Comparison of ENCODE assay signal across 8 cellular contexts in the genomic region with DNA sequence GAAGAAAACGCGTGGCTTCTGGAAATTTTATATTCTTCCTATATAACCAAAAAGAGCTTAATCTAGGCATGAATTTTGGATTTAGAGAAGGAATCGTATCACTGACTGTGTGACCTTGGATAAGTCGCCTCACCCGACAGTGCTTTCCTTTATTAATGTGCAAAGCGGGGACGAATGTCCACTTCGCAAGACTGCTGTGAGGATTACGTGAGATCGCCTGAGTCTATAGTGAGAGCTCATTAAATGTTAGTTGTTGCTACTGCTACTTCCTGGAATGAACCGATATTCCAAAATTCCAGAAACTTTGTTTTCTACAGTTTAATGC. TPM values are rescaled to one million over a fixed set of nuclear protein-coding genes. Genes with fewer than 3 reads are reported as not detected.
DNase-seq lines count a peak whose midpoint lies in the region; ATAC-seq, FAIRE-seq and TF ChIP-seq lines count a peak whose summit lies in the region.

No MANE protein-coding gene starts in this region.

- TF ChIP-seq CTCF in adrenal gland (IDR thresholded peaks at IDR 0.05) (no peak), kidney (IDR thresholded peaks at IDR 0.05; ENCODE audit: borderline replicate concordance, extremely low read depth, insufficient read depth) (no peak), thyroid gland (IDR thresholded peaks at IDR 0.05) (no peak)

- ATAC-seq in GM18498 (IDR thresholded peaks at IDR 0.05; ENCODE audit: unreplicated experiment) (peak; percentile 11), HG02759 (IDR thresholded peaks at IDR 0.05; ENCODE audit: unreplicated experiment) (peak; percentile 39)

- H3K9ac ChIP-seq in kidney (ENCODE audit: low read length in 2 of 2), result peak overlapping the region in 1 of 2 donors; percentile 81

- no peak for FAIRE-seq in kidney (lab: Jason Lieb, UNC)

- intact Hi-C loops in adrenal gland (cut with DNase I) (no loop called here), kidney (cut with DNase I) (no loop called here), thyroid gland (cut with DNase I) (no loop called here)

- H3K27me3 ChIP-seq in adrenal gland, result peaks cover 6% of the 10 kb centered on the region
- H3K27me3 ChIP-seq in thyroid gland, result no peaks in the 10 kb centered on the region

- H3K4me1 ChIP-seq in adrenal gland (replicated peaks in 1 of 2) (no peaks in the 10 kb centered on the region), kidney (ENCODE audit: control insufficient read depth in 1 of 2, insufficient read depth in 1 of 2, low read depth in 1 of 2, low read length in 2 of 2) (peaks cover 0 to 4% of the 10 kb centered on the region in 2 donors), thyroid gland (no peaks in the 10 kb centered on the region)

- H3K9me3 ChIP-seq in adrenal gland (replicated peaks in 1 of 3) (no peaks in the 10 kb centered on the region), kidney (ENCODE audit: control insufficient read depth in 1 of 2, low read length in 2 of 2) (no peaks in the 10 kb centered on the region), thyroid gland (no peaks in the 10 kb centered on the region)

- 1 to 45% (median 16%) methylated on average over 11 of the region's 11 CpGs for WGBS in adrenal gland, 4 donors
- 0 to 3% methylated on average over 11 of the region's 11 CpGs for WGBS in thyroid gland, 2 donors

- H3K27ac ChIP-seq in adrenal gland (peak overlapping the region in 4 of 5 donors; percentile 21 to 58 (median 48)), kidney (ENCODE audit: low read depth in 2 of 2, low read length in 2 of 2) (no peak overlapping the region), thyroid gland (peak overlapping the region in 2 of 3 donors; percentile 33 to 49)

- peak overlapping the region in 1 of 4 donors; percentile 61 for H3K4me3 ChIP-seq in adrenal gland
- H3K4me3 ChIP-seq in kidney (ENCODE audit: low read length in 2 of 2), result peak overlapping the region; percentile 88 to 89
- H3K4me3 ChIP-seq in thyroid gland (replicated peaks in 1 of 3), result peak overlapping the region in 2 of 3 donors; percentile 8 to 44

- no peaks in the 10 kb centered on the region for H3K36me3 ChIP-seq in adrenal gland (replicated peaks in 1 of 2)
- no peaks in the 10 kb centered on the region for H3K36me3 ChIP-seq in kidney (ENCODE audit: control insufficient read depth in 1 of 2, insufficient read depth in 2 of 2, low read length in 2 of 2)
- H3K36me3 ChIP-seq in thyroid gland, result no peaks in the 10 kb centered on the region

- TF ChIP-seq POLR2A in adrenal gland (IDR thresholded peaks at IDR 0.05) (no peak), thyroid gland (IDR thresholded peaks at IDR 0.05) (no peak)

- DNase-seq in adrenal gland, result peak in 2 of 7 donors; percentile 9 to 12
- no peak for DNase-seq in kidney
- no peak for DNase-seq in thyroid gland
- no peak for DNase-seq in HuH-7 (ENCODE audit: low spot score)
- no peak for DNase-seq in NCI-H1930 (lab: John Stamatoyannopoulos, UW)
- no peak for DNase-seq in stimulated activated CD4-positive, alpha-beta T cell treated with anti-CD3 and anti-CD28 coated beads, Interleukin-4, amount 100 ng/mL, for 24 hours

RNA-seq across cellular contexts. Expression of a gene that starts 0.4 kb away (rescaled TPM):
- total RNA-seq in adrenal gland, result 10 to 100 TPM; 18.4 to 61.8 (median 33.6) TPM
- polyA plus RNA-seq in adrenal gland, result 10 to 100 TPM; 12.0 to 16.5 (median 12.7) TPM
- 9.7 TPM for total RNA-seq in kidney
- 3.5 TPM for polyA plus RNA-seq in kidney (ENCODE audit: insufficient read depth, low read depth, low replicate concordance)
- total RNA-seq in thyroid gland, result 10 to 100 TPM; 14.8 to 25.3 (median 19.8) TPM

Comparison
In these comparisons a context has a peak if more than half of its experiments do, and no peak if none do; other contexts are left out.
1. H3K27ac ChIP-seq: peak in adrenal gland (4 of 5) and thyroid gland (2 of 3); none in kidney (0 of 2).